7 cellular contexts compared by ENCODE assay signal in genomic region chr13:71051573-71051972, GRCh38.
"Had no signal": no experiment of that assay in that cellular context is flagged by ENCODE, and none has a peak within 500 bp of the region (broad histone marks: within the 10 kb centered on the region; RNA-seq: fewer than 3 reads in every experiment).

No MANE protein-coding gene starts in this region.

- H3K4me3 ChIP-seq: K562 had no signal

- H3K27ac ChIP-seq: HL-60 had no signal

- ATAC-seq: K562 had no signal

- H3K27ac Mint-ChIP-seq: IgD-negative memory B cell had no signal

- FAIRE-seq: HTR-8/SVneo, K562 had no signal

- H3K4me3 Mint-ChIP-seq: IgD-negative memory B cell had no signal

- H3K27me3 Mint-ChIP-seq: IgD-negative memory B cell had no signal

- DNase-seq: IMR-90, KBM-7, KG1 had no signal
